21 cellular contexts compared by ENCODE assay signal in genomic region chrX:145716226-145716625, GRCh38.
"Had no signal": no experiment of that assay in that cellular context is flagged by ENCODE, and none has a peak within 500 bp of the region (broad histone marks: within the 10 kb centered on the region; RNA-seq: fewer than 3 reads in every experiment).

No MANE protein-coding gene starts in this region.

- H3K4me1 Mint-ChIP-seq: IgD-negative memory B cell had no signal

- H3K36me3 Mint-ChIP-seq: IgD-negative memory B cell had no signal

- H3K27ac ChIP-seq: KMS-11, RWPE1 had no signal

- H3K4me2 ChIP-seq: KMS-11, SK-N-SH had no signal

- ATAC-seq: K562, Panc1, PC-3 had no signal

- H3K27me3 Mint-ChIP-seq: IgD-negative memory B cell had no signal

- H3K9ac ChIP-seq: KMS-11, SK-N-SH had no signal

- DNase-seq: MV-4-11, NCI-H1048, NCI-H1105, NCI-H1417, NCI-H1436 treated with DMSO at 0.1 percent for 48 hours, NCI-H1694, NCI-H187 treated with DMSO at 0.1 percent for 48 hours, NCI-H2029 treated with DMSO at 0.1 percent for 48 hours, NCI-H2227 treated with DMSO at 0.1 percent for 48 hours, NCI-H524, NCI-H526 treated with DMSO at 0.1 percent for 48 hours, NCI-H748 treated with DMSO at 0.1 percent for 48 hours, PC-3, SHP77, SK-N-SH, SW 1271 had no signal

- H3K9me3 ChIP-seq: SK-N-SH had no signal

- H3K4me3 Mint-ChIP-seq: IgD-negative memory B cell had no signal

- H3K27ac Mint-ChIP-seq: IgD-negative memory B cell had no signal

- H3K4me3 ChIP-seq: K562 had no signal

- H3K9me2 ChIP-seq: SK-N-SH had no signal
